In the genomic region with DNA sequence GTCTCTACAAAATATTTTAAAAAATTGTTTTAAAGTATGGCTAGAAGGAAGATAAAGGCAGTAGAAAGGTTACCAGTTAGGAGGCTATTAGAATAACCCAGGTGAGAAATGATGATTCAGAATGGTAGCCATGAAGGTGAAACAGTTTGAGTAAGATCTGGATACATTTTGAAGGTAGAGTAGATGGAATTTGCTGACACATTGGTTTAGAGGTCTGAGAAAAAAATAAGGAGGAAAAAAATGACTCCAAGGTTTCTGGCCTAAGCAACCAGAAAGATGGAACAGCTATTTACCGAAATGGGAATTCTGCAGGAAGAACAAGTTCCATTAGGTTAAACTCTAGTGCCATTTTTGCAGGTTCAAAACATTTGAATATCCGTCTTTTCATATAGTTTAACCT, we compare ENCODE assay signal across 12 cellular contexts.
"Had no signal": no experiment of that assay in that cellular context is flagged by ENCODE, and none has a peak within 500 bp of the region (broad histone marks: within the 10 kb centered on the region; RNA-seq: fewer than 3 reads in every experiment).

No MANE protein-coding gene starts in this region.

- H3K4me3 ChIP-seq: adrenal gland, cardiac muscle cell, lung had no signal

- H3K9ac ChIP-seq: parathyroid adenoma had no signal

- DNase-seq: activated naive CD4-positive, alpha-beta T cell treated with Interleukin-2 at 50 U/mL for 16 hours; activated T-cell treated with anti-CD3 and anti-CD28 coated beads, Interleukin-2, amount 50 U/mL, for 48 hours; adrenal gland; left cardiac atrium; stimulated activated CD4-positive, alpha-beta T cell treated with anti-CD3 and anti-CD28 coated beads, Interleukin-2, amount 100 ng/mL, for 24 hours; WERI-Rb-1 had no signal

- H3K36me3 Mint-ChIP-seq: mesothelial cell of epicardium had no signal

- ATAC-seq: esophagus mucosa, left cardiac atrium had no signal

- H3K4me3 Mint-ChIP-seq: mesothelial cell of epicardium had no signal

- H3K36me3 ChIP-seq: adrenal gland, cardiac muscle cell, neutrophil, WERI-Rb-1 had no signal

- H3K27ac ChIP-seq: adrenal gland, cardiac muscle cell, neutrophil, parathyroid adenoma, WERI-Rb-1 had no signal

- H3K4me1 ChIP-seq: adrenal gland, parathyroid adenoma had no signal

- H3K79me2 ChIP-seq: parathyroid adenoma had no signal

- H2AFZ ChIP-seq: parathyroid adenoma had no signal

- H3K27me3 ChIP-seq: adrenal gland, cardiac muscle cell had no signal

- H3K9me3 ChIP-seq: adrenal gland, neutrophil had no signal

- H3K27ac Mint-ChIP-seq: mesothelial cell of epicardium had no signal
